In the genomic region with DNA sequence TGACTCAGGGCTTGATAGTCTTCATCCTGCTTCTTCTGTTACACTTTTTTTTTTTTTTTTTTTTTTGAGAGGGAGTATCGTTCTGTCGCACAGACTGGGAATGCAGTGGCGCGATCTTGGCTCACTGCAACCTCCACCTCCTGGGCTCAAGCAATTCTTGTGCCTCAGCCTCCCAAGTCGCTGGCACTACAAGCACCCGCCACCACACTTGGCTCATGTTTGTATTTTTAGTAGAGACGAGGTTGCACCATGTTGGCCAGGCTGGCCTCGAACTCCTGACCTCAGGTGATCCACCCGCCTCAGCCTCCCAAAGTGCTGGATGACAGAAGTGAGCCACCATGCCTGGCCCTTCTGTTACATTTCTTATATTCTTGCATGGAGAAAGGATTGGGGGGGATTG, we compare ENCODE assay signal across 1 cellular context.
TF ChIP-seq lines count a peak whose summit lies in the region.

No MANE protein-coding gene starts in this region.

TF ChIP-seq in HepG2, 621 proteins besides CTCF, POLR2A, EP300 and RAD21:
- TF ChIP-seq, protein P1, sequence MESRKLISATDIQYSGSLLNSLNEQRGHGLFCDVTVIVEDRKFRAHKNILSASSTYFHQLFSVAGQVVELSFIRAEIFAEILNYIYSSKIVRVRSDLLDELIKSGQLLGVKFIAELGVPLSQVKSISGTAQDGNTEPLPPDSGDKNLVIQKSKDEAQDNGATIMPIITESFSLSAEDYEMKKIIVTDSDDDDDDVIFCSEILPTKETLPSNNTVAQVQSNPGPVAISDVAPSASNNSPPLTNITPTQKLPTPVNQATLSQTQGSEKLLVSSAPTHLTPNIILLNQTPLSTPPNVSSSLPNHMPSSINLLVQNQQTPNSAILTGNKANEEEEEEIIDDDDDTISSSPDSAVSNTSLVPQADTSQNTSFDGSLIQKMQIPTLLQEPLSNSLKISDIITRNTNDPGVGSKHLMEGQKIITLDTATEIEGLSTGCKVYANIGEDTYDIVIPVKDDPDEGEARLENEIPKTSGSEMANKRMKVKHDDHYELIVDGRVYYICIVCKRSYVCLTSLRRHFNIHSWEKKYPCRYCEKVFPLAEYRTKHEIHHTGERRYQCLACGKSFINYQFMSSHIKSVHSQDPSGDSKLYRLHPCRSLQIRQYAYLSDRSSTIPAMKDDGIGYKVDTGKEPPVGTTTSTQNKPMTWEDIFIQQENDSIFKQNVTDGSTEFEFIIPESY (CRISPR knock-in tag; IDR thresholded peaks at IDR 0.05), result peak; percentile 18; the same call in 1 of the 2 replicates
